1 cellular context compared by ENCODE assay signal in the genomic region with DNA sequence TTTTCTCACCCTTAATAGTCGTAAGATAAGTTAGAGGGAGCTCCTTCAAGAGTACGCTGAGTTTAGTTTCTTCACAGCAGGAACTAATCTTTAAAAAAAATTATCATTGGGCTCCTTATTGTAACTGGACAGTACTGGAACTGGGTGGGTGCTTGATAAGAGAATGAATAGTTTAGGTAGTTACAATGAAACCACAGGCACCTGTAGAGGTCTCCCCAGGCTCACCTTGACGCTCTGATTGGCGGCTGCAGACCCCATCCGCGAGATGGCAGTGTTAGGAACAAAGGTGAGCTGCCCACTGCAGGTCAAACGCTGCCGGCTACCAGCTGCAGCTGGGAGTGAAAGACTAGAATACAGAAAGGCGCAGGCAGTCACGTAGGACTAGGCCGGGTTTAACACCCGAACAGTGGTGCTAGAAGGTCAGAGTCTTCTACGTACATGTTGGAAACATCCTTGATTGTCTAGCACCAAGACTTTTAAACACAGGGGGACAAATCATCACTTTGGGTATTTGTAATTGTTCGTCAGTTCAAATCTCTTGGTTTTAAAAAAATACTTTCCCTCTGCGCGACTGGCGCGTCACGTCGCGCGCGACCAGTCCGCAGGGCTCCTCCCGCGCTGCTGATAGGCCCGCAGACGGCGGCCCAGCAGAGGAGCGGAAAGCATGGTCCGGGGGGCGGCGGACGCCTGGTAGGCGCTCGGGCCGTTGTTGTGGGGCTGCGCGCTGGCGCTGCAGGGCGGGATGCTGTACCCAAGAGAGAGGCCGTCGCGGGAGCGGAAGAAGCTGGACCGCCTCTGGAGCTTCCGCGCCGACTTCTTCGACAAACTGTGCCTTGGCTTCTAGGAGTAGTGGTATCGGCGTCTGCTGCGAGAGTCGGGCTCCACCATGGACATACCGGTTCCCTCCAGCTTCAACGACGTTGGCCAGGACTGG.
TF ChIP-seq lines count a peak whose summit lies in the region.

No MANE protein-coding gene starts in this region.

TF ChIP-seq in HepG2, 621 proteins besides CTCF, POLR2A, EP300 and RAD21 (continued from another document and continues in another):
- TF ChIP-seq, protein P1, sequence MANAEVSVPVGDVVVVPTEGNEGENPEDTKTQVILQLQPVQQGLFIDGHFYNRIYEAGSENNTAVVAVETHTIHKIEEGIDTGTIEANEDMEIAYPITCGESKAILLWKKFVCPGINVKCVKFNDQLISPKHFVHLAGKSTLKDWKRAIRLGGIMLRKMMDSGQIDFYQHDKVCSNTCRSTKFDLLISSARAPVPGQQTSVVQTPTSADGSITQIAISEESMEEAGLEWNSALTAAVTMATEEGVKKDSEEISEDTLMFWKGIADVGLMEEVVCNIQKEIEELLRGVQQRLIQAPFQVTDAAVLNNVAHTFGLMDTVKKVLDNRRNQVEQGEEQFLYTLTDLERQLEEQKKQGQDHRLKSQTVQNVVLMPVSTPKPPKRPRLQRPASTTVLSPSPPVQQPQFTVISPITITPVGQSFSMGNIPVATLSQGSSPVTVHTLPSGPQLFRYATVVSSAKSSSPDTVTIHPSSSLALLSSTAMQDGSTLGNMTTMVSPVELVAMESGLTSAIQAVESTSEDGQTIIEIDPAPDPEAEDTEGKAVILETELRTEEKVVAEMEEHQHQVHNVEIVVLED (CRISPR knock-in tag; IDR thresholded peaks at IDR 0.05; ENCODE audit: borderline replicate concordance), result peak; percentile 36; the same call in 1 of the 2 replicates
- TF ChIP-seq RBFOX2 (IDR thresholded peaks at IDR 0.05; ENCODE audit: low read depth, low read length) (peak; percentile 69), ELF3 (CRISPR knock-in tag; IDR thresholded peaks at IDR 0.05) (no peak), KDM6A (CRISPR knock-in tag; IDR thresholded peaks at IDR 0.05; ENCODE audit: low read depth) (no peak), SKI (IDR thresholded peaks at IDR 0.05; ENCODE audit: partially characterized antibody) (no peak), SALL2 (CRISPR knock-in tag; IDR thresholded peaks at IDR 0.05) (peak; percentile 49; the same call in 1 of the 2 replicates), NFIC (IDR thresholded peaks at IDR 0.05; ENCODE audit: low read length) (no peak), ISL2 (CRISPR knock-in tag; IDR thresholded peaks at IDR 0.05) (no peak; the same call in 1 of the 2 replicates), ZNF768 (CRISPR knock-in tag; IDR thresholded peaks at IDR 0.05) (peak; percentile 13; the same call in 1 of the 2 replicates), DNMT1 (CRISPR knock-in tag; IDR thresholded peaks at IDR 0.05) (no peak), GZF1 (CRISPR knock-in tag; IDR thresholded peaks at IDR 0.05) (peak; percentile 74; the same call in 1 of the 2 replicates), CC2D1A (CRISPR knock-in tag; IDR thresholded peaks at IDR 0.05) (no peak), XBP1 (CRISPR knock-in tag; IDR thresholded peaks at IDR 0.05) (no peak), NAIF1 (CRISPR knock-in tag; IDR thresholded peaks at IDR 0.05; ENCODE audit: borderline replicate concordance) (peak; percentile 55; the same call in 1 of the 2 replicates), HOXA7 (CRISPR knock-in tag; IDR thresholded peaks at IDR 0.05) (no peak), SP2 (CRISPR knock-in tag; IDR thresholded peaks at IDR 0.05) (no peak), JUN (CRISPR knock-in tag; IDR thresholded peaks at IDR 0.05) (no peak), ZBTB8A (CRISPR knock-in tag; IDR thresholded peaks at IDR 0.05; ENCODE audit: borderline replicate concordance, low read depth) (no peak), GATAD2A (CRISPR knock-in tag; IDR thresholded peaks at IDR 0.05) (no peak; the same call in 1 of the 2 replicates), ZNF225 (CRISPR knock-in tag; IDR thresholded peaks at IDR 0.05) (0 out of 2 replicates have a peak, but pooled peaks have one; percentile 36), RARA (CRISPR knock-in tag; IDR thresholded peaks at IDR 0.05) (0 out of 2 replicates have a peak, but pooled peaks have one; percentile 14), ZNF317 (CRISPR knock-in tag; IDR thresholded peaks at IDR 0.05) (peak; percentile 37), ZSCAN22 (CRISPR knock-in tag; IDR thresholded peaks at IDR 0.05) (no peak), BCL6 (CRISPR knock-in tag; IDR thresholded peaks at IDR 0.05) (no peak), GATAD1 (CRISPR knock-in tag; IDR thresholded peaks at IDR 0.05) (peak; percentile 70), NONO (IDR thresholded peaks at IDR 0.05) (no peak), NONO (CRISPR knock-in tag; conservative IDR thresholded peaks at IDR 0.05) (peak; percentile 35; the same call in 1 of the 2 replicates)
- TF ChIP-seq, protein P2, sequence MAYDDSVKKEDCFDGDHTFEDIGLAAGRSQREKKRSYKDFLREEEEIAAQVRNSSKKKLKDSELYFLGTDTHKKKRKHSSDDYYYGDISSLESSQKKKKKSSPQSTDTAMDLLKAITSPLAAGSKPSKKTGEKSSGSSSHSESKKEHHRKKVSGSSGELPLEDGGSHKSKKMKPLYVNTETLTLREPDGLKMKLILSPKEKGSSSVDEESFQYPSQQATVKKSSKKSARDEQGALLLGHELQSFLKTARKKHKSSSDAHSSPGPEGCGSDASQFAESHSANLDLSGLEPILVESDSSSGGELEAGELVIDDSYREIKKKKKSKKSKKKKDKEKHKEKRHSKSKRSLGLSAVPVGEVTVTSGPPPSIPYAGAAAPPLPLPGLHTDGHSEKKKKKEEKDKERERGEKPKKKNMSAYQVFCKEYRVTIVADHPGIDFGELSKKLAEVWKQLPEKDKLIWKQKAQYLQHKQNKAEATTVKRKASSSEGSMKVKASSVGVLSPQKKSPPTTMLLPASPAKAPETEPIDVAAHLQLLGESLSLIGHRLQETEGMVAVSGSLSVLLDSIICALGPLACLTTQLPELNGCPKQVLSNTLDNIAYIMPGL (CRISPR knock-in tag; IDR thresholded peaks at IDR 0.05; ENCODE audit: borderline replicate concordance in 1 of 2, low read depth in 1 of 2), result peak; percentile 79 to 94; a peak in 3 of 4 replicates
- TF ChIP-seq, protein P3, sequence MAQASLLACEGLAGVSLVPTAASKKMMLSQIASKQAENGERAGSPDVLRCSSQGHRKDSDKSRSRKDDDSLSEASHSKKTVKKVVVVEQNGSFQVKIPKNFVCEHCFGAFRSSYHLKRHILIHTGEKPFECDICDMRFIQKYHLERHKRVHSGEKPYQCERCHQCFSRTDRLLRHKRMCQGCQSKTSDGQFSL (CRISPR knock-in tag; IDR thresholded peaks at IDR 0.05), result 0 out of 2 replicates have a peak, but pooled peaks have one; percentile 22
- TF ChIP-seq, protein P4, sequence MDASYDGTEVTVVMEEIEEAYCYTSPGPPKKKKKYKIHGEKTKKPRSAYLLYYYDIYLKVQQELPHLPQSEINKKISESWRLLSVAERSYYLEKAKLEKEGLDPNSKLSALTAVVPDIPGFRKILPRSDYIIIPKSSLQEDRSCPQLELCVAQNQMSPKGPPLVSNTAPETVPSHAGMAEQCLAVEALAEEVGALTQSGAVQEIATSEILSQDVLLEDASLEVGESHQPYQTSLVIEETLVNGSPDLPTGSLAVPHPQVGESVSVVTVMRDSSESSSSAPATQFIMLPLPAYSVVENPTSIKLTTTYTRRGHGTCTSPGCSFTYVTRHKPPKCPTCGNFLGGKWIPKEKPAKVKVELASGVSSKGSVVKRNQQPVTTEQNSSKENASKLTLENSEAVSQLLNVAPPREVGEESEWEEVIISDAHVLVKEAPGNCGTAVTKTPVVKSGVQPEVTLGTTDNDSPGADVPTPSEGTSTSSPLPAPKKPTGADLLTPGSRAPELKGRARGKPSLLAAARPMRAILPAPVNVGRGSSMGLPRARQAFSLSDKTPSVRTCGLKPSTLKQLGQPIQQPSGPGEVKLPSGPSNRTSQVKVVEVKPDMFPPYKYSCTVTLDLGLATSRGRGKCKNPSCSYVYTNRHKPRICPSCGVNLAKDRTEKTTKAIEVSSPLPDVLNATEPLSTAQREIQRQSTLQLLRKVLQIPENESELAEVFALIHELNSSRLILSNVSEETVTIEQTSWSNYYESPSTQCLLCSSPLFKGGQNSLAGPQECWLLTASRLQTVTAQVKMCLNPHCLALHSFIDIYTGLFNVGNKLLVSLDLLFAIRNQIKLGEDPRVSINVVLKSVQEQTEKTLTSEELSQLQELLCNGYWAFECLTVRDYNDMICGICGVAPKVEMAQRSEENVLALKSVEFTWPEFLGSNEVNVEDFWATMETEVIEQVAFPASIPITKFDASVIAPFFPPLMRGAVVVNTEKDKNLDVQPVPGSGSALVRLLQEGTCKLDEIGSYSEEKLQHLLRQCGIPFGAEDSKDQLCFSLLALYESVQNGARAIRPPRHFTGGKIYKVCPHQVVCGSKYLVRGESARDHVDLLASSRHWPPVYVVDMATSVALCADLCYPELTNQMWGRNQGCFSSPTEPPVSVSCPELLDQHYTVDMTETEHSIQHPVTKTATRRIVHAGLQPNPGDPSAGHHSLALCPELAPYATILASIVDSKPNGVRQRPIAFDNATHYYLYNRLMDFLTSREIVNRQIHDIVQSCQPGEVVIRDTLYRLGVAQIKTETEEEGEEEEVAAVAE (CRISPR knock-in tag; IDR thresholded peaks at IDR 0.05; ENCODE audit: borderline replicate concordance), result no peak
- TF ChIP-seq, protein P5, sequence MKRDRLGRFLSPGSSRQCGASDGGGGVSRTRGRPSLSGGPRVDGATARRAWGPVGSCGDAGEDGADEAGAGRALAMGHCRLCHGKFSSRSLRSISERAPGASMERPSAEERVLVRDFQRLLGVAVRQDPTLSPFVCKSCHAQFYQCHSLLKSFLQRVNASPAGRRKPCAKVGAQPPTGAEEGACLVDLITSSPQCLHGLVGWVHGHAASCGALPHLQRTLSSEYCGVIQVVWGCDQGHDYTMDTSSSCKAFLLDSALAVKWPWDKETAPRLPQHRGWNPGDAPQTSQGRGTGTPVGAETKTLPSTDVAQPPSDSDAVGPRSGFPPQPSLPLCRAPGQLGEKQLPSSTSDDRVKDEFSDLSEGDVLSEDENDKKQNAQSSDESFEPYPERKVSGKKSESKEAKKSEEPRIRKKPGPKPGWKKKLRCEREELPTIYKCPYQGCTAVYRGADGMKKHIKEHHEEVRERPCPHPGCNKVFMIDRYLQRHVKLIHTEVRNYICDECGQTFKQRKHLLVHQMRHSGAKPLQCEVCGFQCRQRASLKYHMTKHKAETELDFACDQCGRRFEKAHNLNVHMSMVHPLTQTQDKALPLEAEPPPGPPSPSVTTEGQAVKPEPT (CRISPR knock-in tag; IDR thresholded peaks at IDR 0.05; ENCODE audit: low read depth), result no peak
- TF ChIP-seq, protein P6, sequence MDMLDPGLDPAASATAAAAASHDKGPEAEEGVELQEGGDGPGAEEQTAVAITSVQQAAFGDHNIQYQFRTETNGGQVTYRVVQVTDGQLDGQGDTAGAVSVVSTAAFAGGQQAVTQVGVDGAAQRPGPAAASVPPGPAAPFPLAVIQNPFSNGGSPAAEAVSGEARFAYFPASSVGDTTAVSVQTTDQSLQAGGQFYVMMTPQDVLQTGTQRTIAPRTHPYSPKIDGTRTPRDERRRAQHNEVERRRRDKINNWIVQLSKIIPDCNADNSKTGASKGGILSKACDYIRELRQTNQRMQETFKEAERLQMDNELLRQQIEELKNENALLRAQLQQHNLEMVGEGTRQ (IDR thresholded peaks at IDR 0.05; ENCODE audit: low read depth, low read length), result no peak
- TF ChIP-seq, protein P6 (CRISPR knock-in tag; IDR thresholded peaks at IDR 0.05; ENCODE audit: borderline replicate concordance), result no peak
- TF ChIP-seq, protein P7, sequence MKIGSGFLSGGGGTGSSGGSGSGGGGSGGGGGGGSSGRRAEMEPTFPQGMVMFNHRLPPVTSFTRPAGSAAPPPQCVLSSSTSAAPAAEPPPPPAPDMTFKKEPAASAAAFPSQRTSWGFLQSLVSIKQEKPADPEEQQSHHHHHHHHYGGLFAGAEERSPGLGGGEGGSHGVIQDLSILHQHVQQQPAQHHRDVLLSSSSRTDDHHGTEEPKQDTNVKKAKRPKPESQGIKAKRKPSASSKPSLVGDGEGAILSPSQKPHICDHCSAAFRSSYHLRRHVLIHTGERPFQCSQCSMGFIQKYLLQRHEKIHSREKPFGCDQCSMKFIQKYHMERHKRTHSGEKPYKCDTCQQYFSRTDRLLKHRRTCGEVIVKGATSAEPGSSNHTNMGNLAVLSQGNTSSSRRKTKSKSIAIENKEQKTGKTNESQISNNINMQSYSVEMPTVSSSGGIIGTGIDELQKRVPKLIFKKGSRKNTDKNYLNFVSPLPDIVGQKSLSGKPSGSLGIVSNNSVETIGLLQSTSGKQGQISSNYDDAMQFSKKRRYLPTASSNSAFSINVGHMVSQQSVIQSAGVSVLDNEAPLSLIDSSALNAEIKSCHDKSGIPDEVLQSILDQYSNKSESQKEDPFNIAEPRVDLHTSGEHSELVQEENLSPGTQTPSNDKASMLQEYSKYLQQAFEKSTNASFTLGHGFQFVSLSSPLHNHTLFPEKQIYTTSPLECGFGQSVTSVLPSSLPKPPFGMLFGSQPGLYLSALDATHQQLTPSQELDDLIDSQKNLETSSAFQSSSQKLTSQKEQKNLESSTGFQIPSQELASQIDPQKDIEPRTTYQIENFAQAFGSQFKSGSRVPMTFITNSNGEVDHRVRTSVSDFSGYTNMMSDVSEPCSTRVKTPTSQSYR (CRISPR knock-in tag; IDR thresholded peaks at IDR 0.05; ENCODE audit: borderline replicate concordance), result no peak
- TF ChIP-seq, protein P8, sequence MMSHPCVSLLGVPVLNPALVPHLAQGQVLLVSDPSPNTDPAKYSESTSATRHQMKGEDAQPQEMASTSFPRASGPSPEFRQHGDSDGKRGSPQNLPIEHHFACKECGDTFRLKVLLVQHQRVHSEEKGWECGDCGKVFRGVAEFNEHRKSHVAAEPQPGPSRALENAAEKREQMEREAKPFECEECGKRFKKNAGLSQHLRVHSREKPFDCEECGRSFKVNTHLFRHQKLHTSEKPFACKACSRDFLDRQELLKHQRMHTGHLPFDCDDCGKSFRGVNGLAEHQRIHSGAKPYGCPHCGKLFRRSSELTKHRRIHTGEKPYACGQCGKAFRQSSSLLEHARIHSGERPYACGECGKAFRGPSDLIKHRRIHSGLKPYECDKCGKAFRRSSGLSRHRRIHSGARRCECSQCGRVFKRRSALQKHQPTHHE (CRISPR knock-in tag; IDR thresholded peaks at IDR 0.05; ENCODE audit: borderline replicate concordance), result no peak
- TF ChIP-seq, protein P9, sequence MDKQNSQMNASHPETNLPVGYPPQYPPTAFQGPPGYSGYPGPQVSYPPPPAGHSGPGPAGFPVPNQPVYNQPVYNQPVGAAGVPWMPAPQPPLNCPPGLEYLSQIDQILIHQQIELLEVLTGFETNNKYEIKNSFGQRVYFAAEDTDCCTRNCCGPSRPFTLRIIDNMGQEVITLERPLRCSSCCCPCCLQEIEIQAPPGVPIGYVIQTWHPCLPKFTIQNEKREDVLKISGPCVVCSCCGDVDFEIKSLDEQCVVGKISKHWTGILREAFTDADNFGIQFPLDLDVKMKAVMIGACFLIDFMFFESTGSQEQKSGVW (CRISPR knock-in tag; IDR thresholded peaks at IDR 0.05; ENCODE audit: borderline replicate concordance), result no peak
- TF ChIP-seq, protein P10, sequence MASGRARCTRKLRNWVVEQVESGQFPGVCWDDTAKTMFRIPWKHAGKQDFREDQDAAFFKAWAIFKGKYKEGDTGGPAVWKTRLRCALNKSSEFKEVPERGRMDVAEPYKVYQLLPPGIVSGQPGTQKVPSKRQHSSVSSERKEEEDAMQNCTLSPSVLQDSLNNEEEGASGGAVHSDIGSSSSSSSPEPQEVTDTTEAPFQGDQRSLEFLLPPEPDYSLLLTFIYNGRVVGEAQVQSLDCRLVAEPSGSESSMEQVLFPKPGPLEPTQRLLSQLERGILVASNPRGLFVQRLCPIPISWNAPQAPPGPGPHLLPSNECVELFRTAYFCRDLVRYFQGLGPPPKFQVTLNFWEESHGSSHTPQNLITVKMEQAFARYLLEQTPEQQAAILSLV (CRISPR knock-in tag; IDR thresholded peaks at IDR 0.05; ENCODE audit: borderline replicate concordance), result 0 out of 2 replicates have a peak, but pooled peaks have one; percentile 19
